Comparison of ENCODE assay signal across 8 cellular contexts in genomic region chr9:12775963-12776774, GRCh38. TPM values are rescaled to one million over a fixed set of nuclear protein-coding genes. Genes with fewer than 3 reads are reported as not detected.
A peak's percentile ranks its signal among the peaks of the same experiment; 100 is the strongest.
DNase-seq lines count a peak whose midpoint lies in the region; ATAC-seq and TF ChIP-seq lines count a peak whose summit lies in the region.

No MANE protein-coding gene starts in this region.

- H3K27me3 ChIP-seq in fibroblast of lung (ENCODE audit: control insufficient read depth, insufficient read depth, low read length): no peaks in the 10 kb centered on the region
- H3K27me3 ChIP-seq in mucosa of rectum (ENCODE audit: control insufficient read depth in 2 of 2, insufficient read depth in 2 of 2, low read length in 2 of 2): no peaks in the 10 kb centered on the region
- no peaks in the 10 kb centered on the region for H3K27me3 ChIP-seq in vagina

- H3K27ac ChIP-seq in fibroblast of lung (ENCODE audit: insufficient read depth, low read length) (peak overlapping the region; percentile 93), mucosa of rectum (ENCODE audit: low read depth in 2 of 2, low read length in 2 of 2) (peak overlapping the region; percentile 93 to 97), vagina (peak overlapping the region; percentile 94)

- H3K4me1 ChIP-seq in fibroblast of lung (ENCODE audit: control insufficient read depth, extremely low read depth, insufficient read depth, low read length) (peaks cover 3% of the 10 kb centered on the region), mucosa of rectum (ENCODE audit: control insufficient read depth in 2 of 2, insufficient read depth in 2 of 2, low read length in 2 of 2) (peaks cover 0 to 18% of the 10 kb centered on the region in 2 donors), vagina (peaks cover 27% of the 10 kb centered on the region)

- H3K79me2 ChIP-seq in fibroblast of lung (ENCODE audit: control insufficient read depth, insufficient read depth, low read length): peaks cover 56% of the 10 kb centered on the region

- ATAC-seq in HG02610 (IDR thresholded peaks at IDR 0.05; ENCODE audit: unreplicated experiment): peak; percentile 86

- H3K9me3 ChIP-seq in fibroblast of lung (ENCODE audit: control insufficient read depth, insufficient read depth, low read depth, low read length) (no peaks in the 10 kb centered on the region), mucosa of rectum (ENCODE audit: control insufficient read depth in 2 of 2, low read length in 2 of 2) (no peaks in the 10 kb centered on the region), vagina (no peaks in the 10 kb centered on the region)

- TF ChIP-seq POLR2A in vagina (IDR thresholded peaks at IDR 0.05): no peak

- peak overlapping the region; percentile 18 for H2AFZ ChIP-seq in fibroblast of lung (ENCODE audit: low read length)

- DNase-seq in NCI-H1417 (lab: John Stamatoyannopoulos, UW) (peak; percentile 52 to 84 (median 75)), SW 1271 (lab: John Stamatoyannopoulos, UW) (peak; percentile 7 to 63), fibroblast of lung (ENCODE audit: low read depth in 2 of 2) (peak; percentile 89 to 95), vagina (ENCODE audit: extremely low spot score in 2 of 2) (peak; percentile 94 to 96), NCI-H1048 (lab: John Stamatoyannopoulos, UW) (no peak)

- H3K4me3 ChIP-seq in GM12875 (ENCODE audit: low read depth, low read length) (peak overlapping the region; percentile 64), fibroblast of lung (replicated peaks in 1 of 4; ENCODE audit: control extremely low read depth in 1 of 4, insufficient read depth in 1 of 4, low read depth in 3 of 4, low read length in 4 of 4) (peak overlapping the region; percentile 73 to 98 (median 84)), mucosa of rectum (ENCODE audit: low read length in 2 of 2) (peak overlapping the region; percentile 95 to 98), vagina (peak overlapping the region; percentile 64 to 85)

- H3K9ac ChIP-seq in fibroblast of lung (ENCODE audit: insufficient read depth, low read length) (peak overlapping the region; percentile 88), mucosa of rectum (ENCODE audit: low read depth in 1 of 2, low read length in 2 of 2) (peak overlapping the region; percentile 79 to 87)

- intact Hi-C loops in vagina (cut with DNase I): no loop called here

- no peaks in the 10 kb centered on the region for H4K20me1 ChIP-seq in fibroblast of lung (ENCODE audit: control insufficient read depth, extremely low read depth, insufficient read depth, low read length)

- H3K4me2 ChIP-seq in fibroblast of lung (ENCODE audit: extremely low read depth, insufficient read depth, low read length): peak overlapping the region; percentile 94

- H3K36me3 ChIP-seq in fibroblast of lung (ENCODE audit: control insufficient read depth, insufficient read depth, low read length) (peaks cover 2% of the 10 kb centered on the region), mucosa of rectum (ENCODE audit: control insufficient read depth in 2 of 2, insufficient read depth in 2 of 2, low read length in 2 of 2) (no peaks in the 10 kb centered on the region), vagina (no peaks in the 10 kb centered on the region)

- TF ChIP-seq CTCF in GM12875 (IDR thresholded peaks at IDR 0.05; ENCODE audit: borderline replicate concordance, insufficient read depth, low read depth, low read length) (0 out of 2 replicates have a peak, but pooled peaks have one; percentile 26), fibroblast of lung (conservative IDR thresholded peaks at IDR 0.05 in 1 of 2, IDR thresholded peaks at IDR 0.05 in 1 of 2; ENCODE audit: low read depth in 1 of 2, low read length in 2 of 2) (peak; percentile 57 to 62), vagina (IDR thresholded peaks at IDR 0.05) (peak in 2 of 3 experiments; percentile 28 to 54)

RNA-seq across cellular contexts. Expression of gene LURAP1L, which starts 1.3 kb away (rescaled TPM):
- total RNA-seq in fibroblast of lung (87.6 and 94.1 TPM in 2 replicates), vagina (14.5 TPM)
- polyA plus RNA-seq in fibroblast of lung: 26.0 and 39.9 TPM in 2 replicates
- 18.1 and 26.2 TPM in 2 replicates for polyA plus RNA-seq in fibroblast of lung (2012)
- 21.1 and 23.6 TPM in 2 replicates for polyA minus RNA-seq in fibroblast of lung (ENCODE audit: low replicate concordance)
